1 cellular context compared by ENCODE assay signal in the genomic region with DNA sequence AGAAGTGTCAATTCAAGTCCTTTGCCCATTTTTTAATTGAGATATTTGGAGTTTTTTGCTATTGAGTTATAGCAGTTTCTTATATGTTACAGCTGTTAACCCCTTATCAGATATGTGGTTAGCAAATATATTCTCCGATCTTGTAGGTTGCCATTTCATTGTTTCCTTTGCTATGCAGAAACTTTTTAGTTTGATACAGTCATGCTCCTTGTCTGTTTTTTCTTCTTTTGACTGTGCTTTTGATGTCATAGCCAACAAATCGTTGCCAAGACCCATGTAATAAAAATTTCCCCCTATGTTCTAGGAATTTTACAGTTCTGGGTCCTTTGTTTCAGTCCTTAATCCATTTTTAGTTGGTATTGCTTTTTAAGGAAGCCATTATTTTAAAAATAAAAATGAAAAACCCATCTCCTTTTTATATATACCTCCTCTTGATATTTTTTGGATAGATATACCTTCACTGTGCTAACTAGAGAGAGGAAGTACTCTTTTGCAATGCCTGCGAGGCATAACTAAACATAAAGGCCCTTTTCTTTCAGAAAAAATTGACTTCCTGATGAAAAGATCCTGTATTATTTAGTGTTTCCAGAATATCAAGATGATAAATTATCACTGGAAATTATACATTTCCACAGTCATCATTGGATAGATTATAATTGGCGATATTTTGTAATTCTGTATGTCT.
TF ChIP-seq lines count a peak whose summit lies in the region.

No MANE protein-coding gene starts in this region.

TF ChIP-seq in HepG2, 621 proteins besides CTCF, POLR2A, EP300 and RAD21 (continued from another document):
- no peak for TF ChIP-seq ZKSCAN8 (CRISPR knock-in tag; IDR thresholded peaks at IDR 0.05; ENCODE audit: borderline replicate concordance)
- TF ChIP-seq, protein P1, sequence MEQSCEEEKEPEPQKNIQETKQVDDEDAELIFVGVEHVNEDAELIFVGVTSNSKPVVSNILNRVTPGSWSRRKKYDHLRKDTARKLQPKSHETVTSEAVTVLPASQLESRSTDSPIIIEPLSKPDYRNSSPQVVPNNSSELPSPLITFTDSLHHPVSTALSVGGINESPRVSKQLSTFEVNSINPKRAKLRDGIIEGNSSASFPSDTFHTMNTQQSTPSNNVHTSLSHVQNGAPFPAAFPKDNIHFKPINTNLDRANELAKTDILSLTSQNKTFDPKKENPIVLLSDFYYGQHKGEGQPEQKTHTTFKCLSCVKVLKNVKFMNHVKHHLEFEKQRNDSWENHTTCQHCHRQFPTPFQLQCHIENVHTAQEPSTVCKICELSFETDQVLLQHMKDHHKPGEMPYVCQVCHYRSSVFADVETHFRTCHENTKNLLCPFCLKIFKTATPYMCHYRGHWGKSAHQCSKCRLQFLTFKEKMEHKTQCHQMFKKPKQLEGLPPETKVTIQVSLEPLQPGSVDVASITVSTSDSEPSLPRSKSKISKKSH (CRISPR knock-in tag; IDR thresholded peaks at IDR 0.05; ENCODE audit: borderline replicate concordance): no peak
- TF ChIP-seq ZNF230 (CRISPR knock-in tag; IDR thresholded peaks at IDR 0.05): no peak
- TF ChIP-seq, protein P2, sequence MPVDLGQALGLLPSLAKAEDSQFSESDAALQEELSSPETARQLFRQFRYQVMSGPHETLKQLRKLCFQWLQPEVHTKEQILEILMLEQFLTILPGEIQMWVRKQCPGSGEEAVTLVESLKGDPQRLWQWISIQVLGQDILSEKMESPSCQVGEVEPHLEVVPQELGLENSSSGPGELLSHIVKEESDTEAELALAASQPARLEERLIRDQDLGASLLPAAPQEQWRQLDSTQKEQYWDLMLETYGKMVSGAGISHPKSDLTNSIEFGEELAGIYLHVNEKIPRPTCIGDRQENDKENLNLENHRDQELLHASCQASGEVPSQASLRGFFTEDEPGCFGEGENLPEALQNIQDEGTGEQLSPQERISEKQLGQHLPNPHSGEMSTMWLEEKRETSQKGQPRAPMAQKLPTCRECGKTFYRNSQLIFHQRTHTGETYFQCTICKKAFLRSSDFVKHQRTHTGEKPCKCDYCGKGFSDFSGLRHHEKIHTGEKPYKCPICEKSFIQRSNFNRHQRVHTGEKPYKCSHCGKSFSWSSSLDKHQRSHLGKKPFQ (CRISPR knock-in tag; IDR thresholded peaks at IDR 0.05; ENCODE audit: insufficient replicate concordance): no peak
TF ChIP-seq in HepG2: peak in this region for 0.
